Comparison of ENCODE assay signal across 1 cellular context in genomic region chr12:30357712-30358111, GRCh38.
TF ChIP-seq lines count a peak whose summit lies in the region.

No MANE protein-coding gene starts in this region.

TF ChIP-seq in WTC11, 78 proteins besides CTCF, POLR2A, EP300 and RAD21 (continued from another document):
- no peak for TF ChIP-seq PRDM15 (CRISPR knock-in tag; IDR thresholded peaks at IDR 0.05)
- no peak for TF ChIP-seq MXD4 (CRISPR knock-in tag; IDR thresholded peaks at IDR 0.05; ENCODE audit: borderline replicate concordance)
- no peak for TF ChIP-seq ZMAT4 (CRISPR knock-in tag; IDR thresholded peaks at IDR 0.05)
- no peak for TF ChIP-seq STAT6 (CRISPR knock-in tag; conservative IDR thresholded peaks at IDR 0.05; ENCODE audit: low read depth)
- TF ChIP-seq AR (CRISPR knock-in tag; IDR thresholded peaks at IDR 0.05) = no peak
- TF ChIP-seq E2F1 (CRISPR knock-in tag; IDR thresholded peaks at IDR 0.05) = no peak
- TF ChIP-seq ESRRA (CRISPR knock-in tag; IDR thresholded peaks at IDR 0.05; ENCODE audit: borderline replicate concordance) = no peak
- no peak for TF ChIP-seq MYBL2 (CRISPR knock-in tag; IDR thresholded peaks at IDR 0.05)
- no peak for TF ChIP-seq TEAD1 (CRISPR knock-in tag; IDR thresholded peaks at IDR 0.05)
- no peak for TF ChIP-seq PRRX2 (CRISPR knock-in tag; IDR thresholded peaks at IDR 0.05)
- no peak for TF ChIP-seq JUN (CRISPR knock-in tag; IDR thresholded peaks at IDR 0.05)
- TF ChIP-seq GTF2I (CRISPR knock-in tag; conservative IDR thresholded peaks at IDR 0.05) = no peak
